8 cellular contexts compared by ENCODE assay signal in the genomic region with DNA sequence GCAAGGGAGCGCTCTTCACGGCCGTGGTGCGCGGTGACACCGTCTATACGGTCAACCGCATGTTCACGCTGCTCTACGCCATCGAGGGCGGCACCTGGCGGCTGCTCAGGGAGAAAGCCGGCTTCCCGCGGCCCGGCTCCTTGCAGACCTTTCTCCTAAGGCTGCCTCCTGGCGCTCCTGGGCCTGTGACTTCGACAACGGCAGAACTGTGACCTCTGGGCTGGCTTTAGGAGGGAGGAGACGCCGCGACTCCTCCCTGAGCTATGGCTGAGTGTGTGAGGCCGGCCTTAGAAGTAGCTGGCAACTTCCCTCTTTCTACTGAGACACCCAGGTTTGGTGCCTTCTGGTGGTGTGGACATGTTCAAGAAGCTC. TPM values are rescaled to one million over a fixed set of nuclear protein-coding genes. Genes with fewer than 3 reads are reported as not detected.
A peak's percentile ranks its signal among the peaks of the same experiment; 100 is the strongest.
DNase-seq lines count a peak whose midpoint lies in the region; ATAC-seq, FAIRE-seq and TF ChIP-seq lines count a peak whose summit lies in the region.

No MANE protein-coding gene starts in this region.

- intact Hi-C loops in HCT116 (cut with micrococcal nuclease): loop anchor here (1.0 to 2.0 kb wide), 2 partner anchors 23 to 45 kb away; no protein-coding TSS in a partner anchor
- intact Hi-C loops in pancreas (cut with DNase I): no loop called here

- no peaks in the 10 kb centered on the region for H3K9me3 ChIP-seq in HCT116 (ENCODE audit: control insufficient read depth in 1 of 2, insufficient read depth in 1 of 2, low read depth in 1 of 2, low read length in 2 of 2)
- no peaks in the 10 kb centered on the region for H3K9me3 ChIP-seq in pancreas

- in situ Hi-C loops in ACHN (cut with HindIII; ENCODE audit: low pct_ligation_motif_present, low pct_unique_long_range_greater_than_20kb, low sequenced_read_pairs): no loop called here

- no peaks in the 10 kb centered on the region for H3K36me3 Mint-ChIP-seq in activated CD8-positive, alpha-beta memory T cell treated with anti-CD3 and anti-CD28 coated beads, Interleukin-2, amount 10 ng/mL, durations not matched to agents 7 days and 5 days

- H3K4me1 ChIP-seq in HCT116 (ENCODE audit: control insufficient read depth in 1 of 2, insufficient read depth in 2 of 2, low read length in 2 of 2) (peaks cover 3 to 13% of the 10 kb centered on the region in 2 experiments; a peak in 2 of 4 replicates), pancreas (no peaks in the 10 kb centered on the region)

- H4K20me1 ChIP-seq in HCT116 (ENCODE audit: insufficient read depth): no peaks in the 10 kb centered on the region

- FAIRE-seq in pancreas (lab: Jason Lieb, UNC): no peak

- POLR2A ChIA-PET in HCT116 (lab: Charles Lee): interaction anchor here (1.0 to 1.2 kb wide), 2 partner anchors 9 to 227 kb away, joined by 3 to 4 read pairs; partner anchors contain the start of gene RNU5B-1

- H3K9me2 ChIP-seq in HCT116 (ENCODE audit: insufficient read depth): no peaks in the 10 kb centered on the region

- H2AFZ ChIP-seq in HCT116 (ENCODE audit: low read depth, low read length, poor library complexity, severe bottlenecking): peak overlapping the region; percentile 24

- no peaks in the 10 kb centered on the region for H3K79me2 ChIP-seq in HCT116 (ENCODE audit: insufficient read depth, low read length)

- DNase-seq in HCT116 (ENCODE audit: low read depth, low spot score): peak; percentile 48
- DNase-seq in activated CD8-positive, alpha-beta memory T cell treated with anti-CD3 and anti-CD28 coated beads, Interleukin-2, amount 10 ng/mL, durations not matched to agents 7 days and 5 days: peak; percentile 60
- DNase-seq in fibroblast of gingiva (ENCODE audit: low read depth): peak; percentile 57
- DNase-seq in pancreas: peak; percentile 27 to 85 (median 56)
- DNase-seq in amniotic stem cell (lab: John Stamatoyannopoulos, UW): no peak
- DNase-seq in ACHN: no peak

- TF ChIP-seq CTCF in HCT116 (IDR thresholded peaks at IDR 0.05 in 2 of 3, conservative IDR thresholded peaks at IDR 0.05 in 1 of 3; ENCODE audit: borderline replicate concordance in 1 of 3, insufficient read depth in 1 of 3, low read depth in 2 of 3, low read length in 2 of 3) (peak; percentile 47 to 82 (median 53)), pancreas (IDR thresholded peaks at IDR 0.05) (peak in 2 of 4 donors; percentile 22 to 34)

- no peak overlapping the region for H3K9ac ChIP-seq in HCT116 (ENCODE audit: low read length)

- H3K4me3 Mint-ChIP-seq in activated CD8-positive, alpha-beta memory T cell treated with anti-CD3 and anti-CD28 coated beads, Interleukin-2, amount 10 ng/mL, durations not matched to agents 7 days and 5 days: no peak overlapping the region

- BruUV-seq in HCT116 (replicated peaks; lab: Mats Ljungman, UMichigan): no TSS peak

- H3K36me3 ChIP-seq in HCT116 (ENCODE audit: control insufficient read depth in 1 of 2, insufficient read depth in 2 of 2, low read length in 2 of 2) (no peaks in the 10 kb centered on the region), pancreas (no peaks in the 10 kb centered on the region)

- 14 to 16% methylated on average over 24 of the region's 24 CpGs for WGBS in pancreas, 2 donors

- H3K27ac ChIP-seq in HCT116 (ENCODE audit: low read depth, low read length): no peak overlapping the region
- H3K27ac ChIP-seq in pancreas: no peak overlapping the region

- peak; percentile 67 for TF ChIP-seq RAD21 in HCT116 (IDR thresholded peaks at IDR 0.05; ENCODE audit: low read depth)

- H3K4me1 Mint-ChIP-seq in activated CD8-positive, alpha-beta memory T cell treated with anti-CD3 and anti-CD28 coated beads, Interleukin-2, amount 10 ng/mL, durations not matched to agents 7 days and 5 days: peaks cover 14% of the 10 kb centered on the region

- peaks cover 43% of the 10 kb centered on the region for H3K27me3 Mint-ChIP-seq in activated CD8-positive, alpha-beta memory T cell treated with anti-CD3 and anti-CD28 coated beads, Interleukin-2, amount 10 ng/mL, durations not matched to agents 7 days and 5 days

- H3K27me3 ChIP-seq in HCT116 (ENCODE audit: insufficient read depth, low read length) (no peaks in the 10 kb centered on the region; the same call in 1 of the 2 replicates), pancreas (no peaks in the 10 kb centered on the region)

- no peak overlapping the region for H3K27ac Mint-ChIP-seq in activated CD8-positive, alpha-beta memory T cell treated with anti-CD3 and anti-CD28 coated beads, Interleukin-2, amount 10 ng/mL, durations not matched to agents 7 days and 5 days

- CTCF ChIA-PET in HCT116 (lab: Charles Lee): interaction anchor here (0.6 to 2.1 kb wide), 4 partner anchors 23 to 44 kb away, joined by 3 to 13 read pairs (median 8); no protein-coding TSS in a partner anchor
- CTCF ChIA-PET in activated CD8-positive, alpha-beta memory T cell treated with anti-CD3 and anti-CD28 coated beads, Interleukin-2, amount 10 ng/mL, durations not matched to agents 7 days and 5 days (lab: Charles Lee): interaction anchor here (0.7 to 3.6 kb wide), 10 partner anchors 9 to 350 kb away, joined by 3 to 17 read pairs (median 4); no protein-coding TSS in a partner anchor

- H3K4me3 ChIP-seq in HCT116 (replicated peaks in 1 of 2; ENCODE audit: low read depth in 1 of 2, low read length in 2 of 2) (no peak overlapping the region), pancreas (no peak overlapping the region)

- peak overlapping the region; percentile 38 for H3K4me2 ChIP-seq in HCT116 (ENCODE audit: low read length)

- H3K9me3 Mint-ChIP-seq in activated CD8-positive, alpha-beta memory T cell treated with anti-CD3 and anti-CD28 coated beads, Interleukin-2, amount 10 ng/mL, durations not matched to agents 7 days and 5 days (ENCODE audit: low read depth): no peaks in the 10 kb centered on the region

- no peak for TF ChIP-seq POLR2A in HCT116 (IDR thresholded peaks at IDR 0.05; ENCODE audit: borderline replicate concordance, extremely low read depth, insufficient read depth, insufficient read length)

- RAD21 ChIA-PET in HCT116 (lab: Charles Lee; ENCODE audit: low non-redundant PET in 1 of 2, low total read pairs in 2 of 2, uncharacterized antibody in 2 of 2, unreplicated experiment in 2 of 2): no interaction called here

- peak; percentile 94 for ATAC-seq in HCT116
- ATAC-seq in activated CD8-positive, alpha-beta memory T cell treated with anti-CD3 and anti-CD28 coated beads, Interleukin-2, amount 10 ng/mL, durations not matched to agents 7 days and 5 days: peak; percentile 60
- peak; percentile 61 to 89 (median 86) for ATAC-seq in pancreas
- no peak for ATAC-seq in HG02885 (IDR thresholded peaks at IDR 0.05; ENCODE audit: poor library complexity, unreplicated experiment)
- no peak for ATAC-seq in HG02970 (IDR thresholded peaks at IDR 0.05; ENCODE audit: low FRiP score, unreplicated experiment)

TF ChIP-seq in HCT116, 20 proteins besides CTCF, POLR2A, EP300 and RAD21:
- TF ChIP-seq CBX3 (IDR thresholded peaks at IDR 0.05; ENCODE audit: low read depth) (no peak), MAX (IDR thresholded peaks at IDR 0.05) (peak; percentile 83)
- TF ChIP-seq, protein P1, sequence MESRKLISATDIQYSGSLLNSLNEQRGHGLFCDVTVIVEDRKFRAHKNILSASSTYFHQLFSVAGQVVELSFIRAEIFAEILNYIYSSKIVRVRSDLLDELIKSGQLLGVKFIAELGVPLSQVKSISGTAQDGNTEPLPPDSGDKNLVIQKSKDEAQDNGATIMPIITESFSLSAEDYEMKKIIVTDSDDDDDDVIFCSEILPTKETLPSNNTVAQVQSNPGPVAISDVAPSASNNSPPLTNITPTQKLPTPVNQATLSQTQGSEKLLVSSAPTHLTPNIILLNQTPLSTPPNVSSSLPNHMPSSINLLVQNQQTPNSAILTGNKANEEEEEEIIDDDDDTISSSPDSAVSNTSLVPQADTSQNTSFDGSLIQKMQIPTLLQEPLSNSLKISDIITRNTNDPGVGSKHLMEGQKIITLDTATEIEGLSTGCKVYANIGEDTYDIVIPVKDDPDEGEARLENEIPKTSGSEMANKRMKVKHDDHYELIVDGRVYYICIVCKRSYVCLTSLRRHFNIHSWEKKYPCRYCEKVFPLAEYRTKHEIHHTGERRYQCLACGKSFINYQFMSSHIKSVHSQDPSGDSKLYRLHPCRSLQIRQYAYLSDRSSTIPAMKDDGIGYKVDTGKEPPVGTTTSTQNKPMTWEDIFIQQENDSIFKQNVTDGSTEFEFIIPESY (IDR thresholded peaks at IDR 0.05; ENCODE audit: extremely low read depth, insufficient replicate concordance, low read length): no peak

RNA-seq across cellular contexts. Expression of gene KBTBD13, which starts 1.4 kb away (rescaled TPM):
- total RNA-seq in HCT116 (2021; ENCODE audit: unreplicated experiment) (not detected), pancreas (not detected)
- not detected in 2 replicates for polyA plus RNA-seq in HCT116 (2012)
- total RNA-seq in activated CD8-positive, alpha-beta memory T cell treated with anti-CD3 and anti-CD28 coated beads, Interleukin-2, amount 10 ng/mL, durations not matched to agents 7 days and 5 days: not detected
- polyA plus RNA-seq in pancreas: not detected

RNA-seq across cellular contexts. Expression of gene RASL12, which starts 10.2 kb away (rescaled TPM):
- total RNA-seq in HCT116 (2021; ENCODE audit: unreplicated experiment) (0.25 TPM), pancreas (1 to 10 TPM in 3 of 6 donors, under 1 TPM in 3; 0.28 to 4.2 (median 1.2) TPM)
- not detected in 2 replicates for polyA plus RNA-seq in HCT116 (2012)
- total RNA-seq in activated CD8-positive, alpha-beta memory T cell treated with anti-CD3 and anti-CD28 coated beads, Interleukin-2, amount 10 ng/mL, durations not matched to agents 7 days and 5 days: not detected
- polyA plus RNA-seq in pancreas: 1 to 10 TPM; 2.8 TPM

RNA-seq across cellular contexts. Expression of gene SLC51B, which starts 32.8 kb away (rescaled TPM):
- not detected for total RNA-seq in HCT116 (2021; ENCODE audit: unreplicated experiment)
- not detected in 2 replicates for polyA plus RNA-seq in HCT116 (2012)
- not detected for total RNA-seq in activated CD8-positive, alpha-beta memory T cell treated with anti-CD3 and anti-CD28 coated beads, Interleukin-2, amount 10 ng/mL, durations not matched to agents 7 days and 5 days
- total RNA-seq in pancreas: under 1 TPM in 2 of 6 donors, not detected in 4; 0.26 to 0.49 TPM
- polyA plus RNA-seq in pancreas: 1 to 10 TPM in 1 of 2 donors, not detected in 1; 1.1 TPM

RNA-seq across cellular contexts. Expression of gene UBAP1L, which starts 37.0 kb away (rescaled TPM):
- total RNA-seq in HCT116 (2021; ENCODE audit: unreplicated experiment) (4.0 TPM), pancreas (1 to 10 TPM; 1.5 to 3.3 (median 2.4) TPM)
- polyA plus RNA-seq in HCT116 (2012): 1.4 and 1.7 TPM in 2 replicates
- total RNA-seq in activated CD8-positive, alpha-beta memory T cell treated with anti-CD3 and anti-CD28 coated beads, Interleukin-2, amount 10 ng/mL, durations not matched to agents 7 days and 5 days: 1 to 10 TPM; 3.3 to 4.7 TPM
- polyA plus RNA-seq in pancreas: 10 to 100 TPM in 1 of 2 donors, 1 to 10 TPM in 1; 7.9 to 11.4 TPM

RNA-seq across cellular contexts. Expression of gene MTFMT, which starts 48.5 kb away (rescaled TPM):
- 30.4 TPM for total RNA-seq in HCT116 (2021; ENCODE audit: unreplicated experiment)
- 12.8 and 13.4 TPM in 2 replicates for polyA plus RNA-seq in HCT116 (2012)
- total RNA-seq in activated CD8-positive, alpha-beta memory T cell treated with anti-CD3 and anti-CD28 coated beads, Interleukin-2, amount 10 ng/mL, durations not matched to agents 7 days and 5 days: 10 to 100 TPM; 20.2 to 22.8 TPM
- 1 to 10 TPM; 3.3 to 6.6 (median 4.4) TPM for total RNA-seq in pancreas
- 1 to 10 TPM; 1.9 to 3.5 TPM for polyA plus RNA-seq in pancreas

Comparison
In these comparisons a context has a peak if more than half of its experiments do, and no peak if none do; other contexts are left out.
1. ATAC-seq: peak in HCT116 (single experiment), activated CD8-positive, alpha-beta memory T cell treated with anti-CD3 and anti-CD28 coated beads, Interleukin-2, amount 10 ng/mL, durations not matched to agents 7 days and 5 days (single experiment) and pancreas (4 of 4); none in HG02885 (single experiment) and HG02970 (single experiment).
2. DNase-seq: peak in HCT116 (single experiment), activated CD8-positive, alpha-beta memory T cell treated with anti-CD3 and anti-CD28 coated beads, Interleukin-2, amount 10 ng/mL, durations not matched to agents 7 days and 5 days (single experiment), fibroblast of gingiva (single experiment) and pancreas (6 of 6); none in amniotic stem cell (single experiment) and ACHN (single experiment).